12 cellular contexts compared by ENCODE assay signal in genomic region chr12:8590842-8591545, GRCh38. TPM values are rescaled to one million over a fixed set of nuclear protein-coding genes. Genes with fewer than 3 reads are reported as not detected.
DNase-seq lines count a peak whose midpoint lies in the region; ATAC-seq, FAIRE-seq and TF ChIP-seq lines count a peak whose summit lies in the region.
"Had no signal": no experiment of that assay in that cellular context is flagged by ENCODE, and none has a peak within 500 bp of the region (broad histone marks: within the 10 kb centered on the region; RNA-seq: fewer than 3 reads in every experiment).

No MANE protein-coding gene starts in this region.

- peaks cover 16% of the 10 kb centered on the region for H3K4me1 Mint-ChIP-seq in CD14-positive monocyte
- no peaks in the 10 kb centered on the region for H3K4me1 Mint-ChIP-seq in activated CD4-positive, alpha-beta T cell treated with anti-CD3 and anti-CD28 coated beads, Interleukin-2, amount 10 ng/mL, durations not matched to agents 7 days and 5 days

- H3K36me3 Mint-ChIP-seq in CD14-positive monocyte = no peaks in the 10 kb centered on the region
- no peaks in the 10 kb centered on the region for H3K36me3 Mint-ChIP-seq in activated CD4-positive, alpha-beta T cell treated with anti-CD3 and anti-CD28 coated beads, Interleukin-2, amount 10 ng/mL, durations not matched to agents 7 days and 5 days (ENCODE audit: low read depth)

- POLR2A ChIA-PET in activated CD4-positive, alpha-beta T cell treated with anti-CD3 and anti-CD28 coated beads, Interleukin-2, amount 10 ng/mL, durations not matched to agents 7 days and 5 days (lab: Charles Lee) = no interaction called here

- H3K36me3 ChIP-seq in keratinocyte (ENCODE audit: control insufficient read depth in 2 of 2, extremely low read depth in 1 of 2, insufficient read depth in 2 of 2, low read length in 2 of 2) = no peaks in the 10 kb centered on the region
- H3K36me3 ChIP-seq: Peyer's patch had no signal

- no peak overlapping the region for H3K27ac ChIP-seq in keratinocyte (ENCODE audit: control insufficient read depth, insufficient read depth, low read length)
- H3K27ac ChIP-seq: Peyer's patch had no signal

- no peaks in the 10 kb centered on the region for H3K9me1 ChIP-seq in keratinocyte (ENCODE audit: control insufficient read depth, extremely low read depth, insufficient read depth, low read length)

- no peak for FAIRE-seq in keratinocyte (lab: Jason Lieb, UNC)

- DNase-seq in H4 (ENCODE audit: low spot score) (peak; percentile 17), NOMO-1 treated with dmso at 0.1 percent for 144 hours (lab: John Stamatoyannopoulos, UW; ENCODE audit: unreplicated experiment) (peak; percentile 91), keratinocyte (ENCODE audit: low read depth, low spot score) (peak; percentile 21), CD14-positive monocyte (ENCODE audit: low spot score) (no peak)
- no peak for DNase-seq in activated CD4-positive, alpha-beta T cell treated with anti-CD3 and anti-CD28 coated beads, Interleukin-2, amount 10 ng/mL, durations not matched to agents 7 days and 5 days
- DNase-seq: activated naive CD4-positive, alpha-beta T cell treated with anti-CD3 and anti-CD28 coated beads for 36 hours; Peyer's patch had no signal

- H3K27me3 Mint-ChIP-seq in CD14-positive monocyte (ENCODE audit: low read depth in 3 of 3) = peaks cover 0 to 1% (median 1%) of the 10 kb centered on the region in 3 donors
- H3K27me3 Mint-ChIP-seq in activated CD4-positive, alpha-beta T cell treated with anti-CD3 and anti-CD28 coated beads, Interleukin-2, amount 10 ng/mL, durations not matched to agents 7 days and 5 days = peaks cover 10% of the 10 kb centered on the region

- no peaks in the 10 kb centered on the region for H4K20me1 ChIP-seq in keratinocyte (ENCODE audit: control insufficient read depth, extremely low read depth, insufficient read depth, low read length)

- H3K27ac Mint-ChIP-seq in CD14-positive monocyte = peak overlapping the region in 3 of 7 donors; percentile 23 to 77 (median 62)
- H3K27ac Mint-ChIP-seq in activated CD4-positive, alpha-beta T cell treated with anti-CD3 and anti-CD28 coated beads, Interleukin-2, amount 10 ng/mL, durations not matched to agents 7 days and 5 days = no peak overlapping the region
- H3K27ac Mint-ChIP-seq: activated naive CD4-positive, alpha-beta T cell treated with anti-CD3 and anti-CD28 coated beads for 36 hours had no signal

- H3K9me3 ChIP-seq in keratinocyte (ENCODE audit: control insufficient read depth, low read depth, low read length) = no peaks in the 10 kb centered on the region
- H3K9me3 ChIP-seq: Peyer's patch had no signal

- peaks cover 0 to 2% (median 0%) of the 10 kb centered on the region in 7 donors for H3K9me3 Mint-ChIP-seq in CD14-positive monocyte
- no peaks in the 10 kb centered on the region for H3K9me3 Mint-ChIP-seq in activated CD4-positive, alpha-beta T cell treated with anti-CD3 and anti-CD28 coated beads, Interleukin-2, amount 10 ng/mL, durations not matched to agents 7 days and 5 days
- H3K9me3 Mint-ChIP-seq: activated naive CD4-positive, alpha-beta T cell treated with anti-CD3 and anti-CD28 coated beads for 36 hours had no signal

- peak overlapping the region in 1 of 2 donors; percentile 68 for H3K4me3 Mint-ChIP-seq in CD14-positive monocyte
- no peak overlapping the region for H3K4me3 Mint-ChIP-seq in activated CD4-positive, alpha-beta T cell treated with anti-CD3 and anti-CD28 coated beads, Interleukin-2, amount 10 ng/mL, durations not matched to agents 7 days and 5 days
- H3K4me3 Mint-ChIP-seq: activated naive CD4-positive, alpha-beta T cell treated with anti-CD3 and anti-CD28 coated beads for 36 hours had no signal

- dilution Hi-C loops in keratinocyte (cut with MboI; ENCODE audit: extremely low pct_ligation_motif_present, low sequenced_read_pairs) = no loop called here

- no peak overlapping the region for H3K4me3 ChIP-seq in keratinocyte (ENCODE audit: control insufficient read depth in 2 of 3, extremely low read depth in 1 of 3, insufficient read depth in 2 of 3, low read depth in 1 of 3, low read length in 3 of 3)
- H3K4me3 ChIP-seq: Peyer's patch had no signal

- H3K79me2 ChIP-seq in keratinocyte (ENCODE audit: control insufficient read depth, insufficient read depth, low read length) = no peaks in the 10 kb centered on the region

- TF ChIP-seq CTCF in GM12874 (IDR thresholded peaks at IDR 0.05; ENCODE audit: insufficient read depth, low read depth, low read length) = peak; percentile 19; the same call in 1 of the 2 replicates
- TF ChIP-seq CTCF in keratinocyte (optimal IDR thresholded peaks at IDR 0.05 in 1 of 3, IDR thresholded peaks at IDR 0.05 in 1 of 3, conservative IDR thresholded peaks at IDR 0.05 in 1 of 3; ENCODE audit: extremely low read depth in 1 of 3, insufficient read depth in 2 of 3, low read length in 3 of 3) = peak in 1 of 3 experiments; percentile 8
- no peak for TF ChIP-seq CTCF in CD14-positive monocyte (IDR thresholded peaks at IDR 0.05)

- peaks cover 2% of the 10 kb centered on the region for H3K4me1 ChIP-seq in keratinocyte (ENCODE audit: control insufficient read depth, extremely low read depth, insufficient read depth, low read length)
- H3K4me1 ChIP-seq: Peyer's patch had no signal

- H3K4me2 ChIP-seq in keratinocyte (ENCODE audit: control insufficient read depth, extremely low read depth, insufficient read depth, low read depth, low read length) = peak overlapping the region; percentile 37

- ATAC-seq in GM18517 (IDR thresholded peaks at IDR 0.05; ENCODE audit: unreplicated experiment) (no peak), HG03457 (IDR thresholded peaks at IDR 0.05; ENCODE audit: unreplicated experiment) (no peak)

- CTCF ChIA-PET in activated CD4-positive, alpha-beta T cell treated with anti-CD3 and anti-CD28 coated beads, Interleukin-2, amount 10 ng/mL, durations not matched to agents 7 days and 5 days (lab: Charles Lee) = no interaction called here

- intact Hi-C loops in CD14-positive monocyte (cut with micrococcal nuclease) = no loop called here

- no peak overlapping the region for H2AFZ ChIP-seq in keratinocyte (ENCODE audit: control insufficient read depth, low read length)

- no peak overlapping the region for H3K9ac ChIP-seq in keratinocyte (ENCODE audit: control insufficient read depth, extremely low read depth, insufficient read depth, low read length)

- H3K27me3 ChIP-seq in keratinocyte (ENCODE audit: control insufficient read depth, extremely low read depth, insufficient read depth, low read length) = no peaks in the 10 kb centered on the region
- H3K27me3 ChIP-seq: Peyer's patch had no signal

RNA-seq across cellular contexts. Expression of gene AICDA, which starts 21.7 kb away (rescaled TPM):
- total RNA-seq in H4 (2014; rRNA removed; shearing (Covaris generic)) = not detected in 2 replicates
- polyA plus RNA-seq in keratinocyte = not detected in 3 replicates
- polyA plus RNA-seq in keratinocyte (2011; ENCODE audit: low read depth) = not detected
- polyA plus RNA-seq in keratinocyte (2011; cell fraction: cytosol; rRNA removed) = not detected in 2 replicates
- not detected in 2 replicates for polyA plus RNA-seq in keratinocyte (2011; cell fraction: nucleus; rRNA removed)
- 0.10 TPM in 1 of 2 replicates, not detected in the other for polyA plus RNA-seq in keratinocyte (2012; ENCODE audit: low replicate concordance)
- polyA minus RNA-seq in keratinocyte = not detected in 3 replicates
- polyA minus RNA-seq in keratinocyte (2011; cell fraction: cytosol; rRNA and poly(A)+ RNA removed) = not detected
- polyA minus RNA-seq in keratinocyte (2011; cell fraction: nucleus; rRNA and poly(A)+ RNA removed) = not detected in 2 replicates
- under 1 TPM in 1 of 2 donors, not detected in 1; 0.15 TPM for polyA plus RNA-seq in CD14-positive monocyte
- not detected for total RNA-seq in activated CD4-positive, alpha-beta T cell treated with anti-CD3 and anti-CD28 coated beads, Interleukin-2, amount 10 ng/mL, durations not matched to agents 7 days and 5 days
- total RNA-seq: activated naive CD4-positive, alpha-beta T cell treated with anti-CD3 and anti-CD28 coated beads for 36 hours; fibroblast of villous mesenchyme; HT1080 had no signal

RNA-seq across cellular contexts. Expression of gene CLEC4E, which starts 50.3 kb away (rescaled TPM):
- total RNA-seq in H4 (2014; rRNA removed; shearing (Covaris generic)) = not detected in 2 replicates
- polyA plus RNA-seq in keratinocyte = not detected in 3 replicates
- polyA plus RNA-seq in keratinocyte (2011; ENCODE audit: low read depth) = not detected
- polyA plus RNA-seq in keratinocyte (2011; cell fraction: cytosol; rRNA removed) = not detected in 2 replicates
- not detected in 2 replicates for polyA plus RNA-seq in keratinocyte (2011; cell fraction: nucleus; rRNA removed)
- polyA plus RNA-seq in keratinocyte (2012; ENCODE audit: low replicate concordance) = not detected in 2 replicates
- not detected in 3 replicates for polyA minus RNA-seq in keratinocyte
- polyA minus RNA-seq in keratinocyte (2011; cell fraction: cytosol; rRNA and poly(A)+ RNA removed) = not detected
- polyA minus RNA-seq in keratinocyte (2011; cell fraction: nucleus; rRNA and poly(A)+ RNA removed) = not detected in 2 replicates
- 100 to 1,000 TPM; 126 to 218 TPM for polyA plus RNA-seq in CD14-positive monocyte
- not detected for total RNA-seq in activated CD4-positive, alpha-beta T cell treated with anti-CD3 and anti-CD28 coated beads, Interleukin-2, amount 10 ng/mL, durations not matched to agents 7 days and 5 days
- total RNA-seq: activated naive CD4-positive, alpha-beta T cell treated with anti-CD3 and anti-CD28 coated beads for 36 hours; fibroblast of villous mesenchyme; HT1080 had no signal

Comparison
In these comparisons a context has a peak if more than half of its experiments do, and no peak if none do; other contexts are left out.
1. DNase-seq: peak in H4 (single experiment), NOMO-1 treated with dmso at 0.1 percent for 144 hours (single experiment) and keratinocyte (single experiment); none in CD14-positive monocyte (single experiment) and activated CD4-positive, alpha-beta T cell treated with anti-CD3 and anti-CD28 coated beads, Interleukin-2, amount 10 ng/mL, durations not matched to agents 7 days and 5 days (single experiment).